1 cellular context compared by ENCODE assay signal in genomic region chr2:173281898-173282297, GRCh38.
TF ChIP-seq lines count a peak whose summit lies in the region.

No MANE protein-coding gene starts in this region.

TF ChIP-seq in HepG2, 621 proteins besides CTCF, POLR2A, EP300 and RAD21:
- TF ChIP-seq NFYC (CRISPR knock-in tag; IDR thresholded peaks at IDR 0.05) = 0 out of 2 replicates have a peak, but pooled peaks have one; percentile 12
